In genomic region chr2:172488556-172488955, GRCh38 we compare ENCODE assay signal across 26 cellular contexts.
"Had no signal": no experiment of that assay in that cellular context is flagged by ENCODE, and none has a peak within 500 bp of the region (broad histone marks: within the 10 kb centered on the region; RNA-seq: fewer than 3 reads in every experiment).

No MANE protein-coding gene starts in this region.

- H3K4me3 ChIP-seq: body of pancreas, coronary artery, dorsolateral prefrontal cortex, pancreas, prostate gland, suprapubic skin, tibial artery had no signal

- ATAC-seq: body of pancreas; pancreas; stimulated activated naive B cell treated with anti-CD40 and anti-IgM and Interleukin-4, amounts not matched to agents 10 μg/mL and 1 μg/mL and 100 μg/mL, for 72 hours had no signal

- H3K9me3 ChIP-seq: body of pancreas, pancreas, prostate gland, suprapubic skin, tibial artery had no signal

- H3K4me3 Mint-ChIP-seq: activated CD4-positive, alpha-beta memory T cell treated with anti-CD3 and anti-CD28 coated beads for 36 hours; activated CD4-positive, alpha-beta T cell treated with anti-CD3 and anti-CD28 coated beads, Interleukin-2, amount 10 ng/mL, durations not matched to agents 24 days and 14 days; activated naive CD4-positive, alpha-beta T cell treated with anti-CD3 and anti-CD28 coated beads, Interleukin-2, amount 50 U/mL, for 24 hours; activated T-cell treated with anti-CD3 and anti-CD28 coated beads, Interleukin-2, amount 50 U/mL, for 24 hours; naive B cell; neural crest cell; stimulated activated naive B cell treated with anti-CD40 and anti-IgM and Interleukin-4, amounts not matched to agents 10 μg/mL and 1 μg/mL and 100 μg/mL, for 72 hours; T-helper 1 cell treated with Interleukin-12 subunit alpha and Interleukin-12 subunit beta and Interleukin-4 antibody, amounts not matched to agents 30 μg/mL and 1 μg/mL, for 36 hours had no signal

- H3K27ac ChIP-seq: body of pancreas, coronary artery, dorsolateral prefrontal cortex, pancreas, prostate gland, suprapubic skin, tibial artery had no signal

- H3K27me3 Mint-ChIP-seq: activated CD4-positive, alpha-beta memory T cell treated with anti-CD3 and anti-CD28 coated beads for 36 hours; activated CD4-positive, alpha-beta T cell treated with anti-CD3 and anti-CD28 coated beads, Interleukin-2, amount 10 ng/mL, durations not matched to agents 24 days and 14 days; activated naive CD4-positive, alpha-beta T cell treated with anti-CD3 and anti-CD28 coated beads, Interleukin-2, amount 50 U/mL, for 24 hours; activated T-cell treated with anti-CD3 and anti-CD28 coated beads, Interleukin-2, amount 50 U/mL, for 24 hours; naive B cell; stimulated activated naive B cell treated with anti-CD40 and anti-IgM and Interleukin-4, amounts not matched to agents 10 μg/mL and 1 μg/mL and 100 μg/mL, for 72 hours had no signal

- DNase-seq: activated CD4-positive, alpha-beta memory T cell treated with anti-CD3 and anti-CD28 coated beads for 36 hours; activated CD4-positive, alpha-beta T cell treated with anti-CD3 and anti-CD28 coated beads, Interleukin-2, amount 10 ng/mL, durations not matched to agents 24 days and 14 days; activated CD4-positive, CD25-positive, alpha-beta regulatory T cell treated with anti-CD3 and anti-CD28 coated beads, Interleukin-2, amount 50 U/mL, for 72 hours; activated CD8-positive, alpha-beta memory T cell treated with anti-CD3 and anti-CD28 coated beads, Interleukin-2, amount 50 U/mL, for 48 hours; activated gamma-delta T cell treated with Interleukin-2 at 50 U/mL for 16 hours; activated T-cell treated with anti-CD3 and anti-CD28 coated beads, Interleukin-2, amount 50 U/mL, for 24 hours; anterior cingulate cortex; body of pancreas; dorsolateral prefrontal cortex; effector memory CD4-positive, alpha-beta T cell; mammary epithelial cell; naive B cell; nucleus accumbens; pancreas; retina; stimulated activated CD4-positive, alpha-beta T cell treated with anti-CD3 and anti-CD28 coated beads, Interleukin-15, amount 100 ng/mL, for 24 hours; stimulated activated CD4-positive, alpha-beta T cell treated with anti-CD3 and anti-CD28 coated beads, Interleukin-2, amount 100 ng/mL, for 24 hours; stimulated activated naive B cell treated with anti-CD40 and anti-IgM and Interleukin-4, amounts not matched to agents 10 μg/mL and 1 μg/mL and 100 μg/mL, for 72 hours; T-helper 9 cell; tibial artery had no signal

- H3K27me3 ChIP-seq: body of pancreas, dorsolateral prefrontal cortex, pancreas, suprapubic skin, tibial artery had no signal

- H3K4me1 ChIP-seq: body of pancreas, pancreas, prostate gland, suprapubic skin, tibial artery had no signal

- H3K27ac Mint-ChIP-seq: activated CD4-positive, alpha-beta memory T cell treated with anti-CD3 and anti-CD28 coated beads for 36 hours; activated CD4-positive, alpha-beta T cell treated with anti-CD3 and anti-CD28 coated beads, Interleukin-2, amount 10 ng/mL, durations not matched to agents 24 days and 14 days; naive B cell; stimulated activated naive B cell treated with anti-CD40 and anti-IgM and Interleukin-4, amounts not matched to agents 10 μg/mL and 1 μg/mL and 100 μg/mL, for 72 hours; T-helper 1 cell treated with Interleukin-12 subunit alpha and Interleukin-12 subunit beta and Interleukin-4 antibody, amounts not matched to agents 30 μg/mL and 1 μg/mL, for 36 hours had no signal

- H3K9me3 Mint-ChIP-seq: activated CD4-positive, alpha-beta memory T cell treated with anti-CD3 and anti-CD28 coated beads for 36 hours; activated CD4-positive, alpha-beta T cell treated with anti-CD3 and anti-CD28 coated beads, Interleukin-2, amount 10 ng/mL, durations not matched to agents 24 days and 14 days; activated naive CD4-positive, alpha-beta T cell treated with anti-CD3 and anti-CD28 coated beads, Interleukin-2, amount 50 U/mL, for 24 hours; activated T-cell treated with anti-CD3 and anti-CD28 coated beads, Interleukin-2, amount 50 U/mL, for 24 hours; naive B cell; neural crest cell; stimulated activated naive B cell treated with anti-CD40 and anti-IgM and Interleukin-4, amounts not matched to agents 10 μg/mL and 1 μg/mL and 100 μg/mL, for 72 hours; T-helper 1 cell treated with Interleukin-12 subunit alpha and Interleukin-12 subunit beta and Interleukin-4 antibody, amounts not matched to agents 30 μg/mL and 1 μg/mL, for 36 hours had no signal
